ENCODE assay signal across 8 cellular contexts in the genomic region with DNA sequence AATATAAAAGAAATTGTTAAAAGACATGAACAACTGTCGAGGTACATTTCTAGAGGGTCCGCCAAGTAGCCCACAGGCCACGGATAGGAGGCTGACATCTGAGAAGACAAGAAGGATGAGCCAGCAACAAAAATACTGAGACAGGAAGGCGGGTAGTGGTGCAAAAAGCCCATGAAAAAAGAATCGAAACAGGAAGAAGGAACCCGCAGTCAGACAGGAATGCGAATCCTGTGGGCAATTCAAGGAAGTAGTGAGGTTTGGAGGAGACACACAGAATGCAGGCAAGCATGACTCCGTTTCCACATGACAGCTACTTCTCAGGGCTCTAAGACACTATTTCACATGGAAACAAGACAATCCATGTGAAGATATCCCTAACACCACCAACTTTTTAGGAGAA.
DNase-seq lines count a peak whose midpoint lies in the region; ATAC-seq lines count a peak whose summit lies in the region.

No MANE protein-coding gene starts in this region.

- H3K4me3 ChIP-seq in muscle layer of duodenum (ENCODE audit: low read depth in 1 of 2, low read length in 2 of 2), result no peak overlapping the region
- H3K4me3 ChIP-seq in HAP-1, result no peak overlapping the region

- H3K9me3 ChIP-seq in muscle layer of duodenum (ENCODE audit: control insufficient read depth in 1 of 2, low read length in 2 of 2), result no peaks in the 10 kb centered on the region
- H3K9me3 ChIP-seq in HAP-1, result no peaks in the 10 kb centered on the region

- H3K27me3 ChIP-seq in muscle layer of duodenum (ENCODE audit: low read depth, low read length) (no peaks in the 10 kb centered on the region), HAP-1 (ENCODE audit: low read depth) (0 out of 2 replicates have a peak, but pooled peaks cover 6% of the 10 kb centered on the region)

- in situ Hi-C loops in HAP-1 (cut with MboI; ENCODE audit: low sequenced_read_pairs), result no loop called here

- H3K4me1 ChIP-seq in muscle layer of duodenum (ENCODE audit: control insufficient read depth in 1 of 2, insufficient read depth in 2 of 2, low read length in 2 of 2) (no peaks in the 10 kb centered on the region), HAP-1 (no peaks in the 10 kb centered on the region)

- peak; percentile 26 for ATAC-seq in GM18867 (IDR thresholded peaks at IDR 0.05; ENCODE audit: unreplicated experiment)
- peak; percentile 35 for ATAC-seq in HG03139 (IDR thresholded peaks at IDR 0.05; ENCODE audit: unreplicated experiment)
- no peak for ATAC-seq in HG02981 (IDR thresholded peaks at IDR 0.05; ENCODE audit: unreplicated experiment)

- H3K36me3 ChIP-seq in muscle layer of duodenum (ENCODE audit: control insufficient read depth in 1 of 2, insufficient read depth in 2 of 2, low read length in 2 of 2) (no peaks in the 10 kb centered on the region), HAP-1 (replicated peaks) (no peaks in the 10 kb centered on the region)

- H3K27ac ChIP-seq in muscle layer of duodenum (ENCODE audit: low read length), result peak overlapping the region; percentile 16

- DNase-seq in amniotic epithelial cell (ENCODE audit: low read depth) (peak; percentile 57), T1000 (lab: John Stamatoyannopoulos, UW) (no peak), HAP-1 (ENCODE audit: low spot score in 2 of 2) (no peak), AG20443 (ENCODE audit: low spot score) (no peak)
